Comparison of ENCODE assay signal across 17 cellular contexts in genomic region chrX:46620505-46620904, GRCh38.
"Had no signal": no experiment of that assay in that cellular context is flagged by ENCODE, and none has a peak within 500 bp of the region (broad histone marks: within the 10 kb centered on the region; RNA-seq: fewer than 3 reads in every experiment).

No MANE protein-coding gene starts in this region.

- H3K4me1 Mint-ChIP-seq: stimulated activated memory B cell treated with anti-CD40 and anti-IgM and Interleukin-4, amounts not matched to agents 10 μg/mL and 1 μg/mL and 100 μg/mL, for 72 hours had no signal

- H3K9me3 ChIP-seq: body of pancreas, ovary, testis had no signal

- H3K27ac ChIP-seq: body of pancreas, dorsolateral prefrontal cortex, epithelial cell of prostate, ovary, testis had no signal

- H3K9me3 Mint-ChIP-seq: activated naive CD8-positive, alpha-beta T cell treated with anti-CD3 and anti-CD28 coated beads for 36 hours; natural killer cell; stimulated activated memory B cell treated with anti-CD40 and anti-IgM and Interleukin-4, amounts not matched to agents 10 μg/mL and 1 μg/mL and 100 μg/mL, for 72 hours; type B pancreatic cell had no signal

- DNase-seq: activated CD4-positive, alpha-beta T cell treated with anti-CD3 and anti-CD28 coated beads, Interleukin-2, amount 50 U/mL, for 4 hours; activated gamma-delta T cell treated with Interleukin-2 at 50 U/mL for 16 hours; activated naive CD8-positive, alpha-beta T cell treated with anti-CD3 and anti-CD28 coated beads for 36 hours; amygdala; body of pancreas; central memory CD4-positive, alpha-beta T cell; dorsolateral prefrontal cortex; hypothalamus; natural killer cell; ovary; stimulated activated CD4-positive, alpha-beta T cell treated with anti-CD3 and anti-CD28 coated beads, Interleukin-4, amount 100 ng/mL, for 4 hours; testis had no signal

- H3K4me3 ChIP-seq: body of pancreas, dorsolateral prefrontal cortex, lung, ovary, testis had no signal

- ATAC-seq: body of pancreas; natural killer cell; sciatic nerve; stimulated activated memory B cell treated with anti-CD40 and anti-IgM and Interleukin-4, amounts not matched to agents 10 μg/mL and 1 μg/mL and 100 μg/mL, for 72 hours had no signal

- H3K27ac Mint-ChIP-seq: activated naive CD8-positive, alpha-beta T cell treated with anti-CD3 and anti-CD28 coated beads for 36 hours; natural killer cell; stimulated activated memory B cell treated with anti-CD40 and anti-IgM and Interleukin-4, amounts not matched to agents 10 μg/mL and 1 μg/mL and 100 μg/mL, for 72 hours; type B pancreatic cell had no signal

- H3K36me3 Mint-ChIP-seq: natural killer cell had no signal

- H3K4me1 ChIP-seq: testis had no signal

- H3K4me3 Mint-ChIP-seq: activated naive CD8-positive, alpha-beta T cell treated with anti-CD3 and anti-CD28 coated beads for 36 hours; natural killer cell; stimulated activated memory B cell treated with anti-CD40 and anti-IgM and Interleukin-4, amounts not matched to agents 10 μg/mL and 1 μg/mL and 100 μg/mL, for 72 hours; type B pancreatic cell had no signal

- H3K36me3 ChIP-seq: ovary had no signal

- H3K27me3 ChIP-seq: body of pancreas, ovary, testis had no signal

- H3K27me3 Mint-ChIP-seq: stimulated activated memory B cell treated with anti-CD40 and anti-IgM and Interleukin-4, amounts not matched to agents 10 μg/mL and 1 μg/mL and 100 μg/mL, for 72 hours; type B pancreatic cell had no signal
